In the genomic region with DNA sequence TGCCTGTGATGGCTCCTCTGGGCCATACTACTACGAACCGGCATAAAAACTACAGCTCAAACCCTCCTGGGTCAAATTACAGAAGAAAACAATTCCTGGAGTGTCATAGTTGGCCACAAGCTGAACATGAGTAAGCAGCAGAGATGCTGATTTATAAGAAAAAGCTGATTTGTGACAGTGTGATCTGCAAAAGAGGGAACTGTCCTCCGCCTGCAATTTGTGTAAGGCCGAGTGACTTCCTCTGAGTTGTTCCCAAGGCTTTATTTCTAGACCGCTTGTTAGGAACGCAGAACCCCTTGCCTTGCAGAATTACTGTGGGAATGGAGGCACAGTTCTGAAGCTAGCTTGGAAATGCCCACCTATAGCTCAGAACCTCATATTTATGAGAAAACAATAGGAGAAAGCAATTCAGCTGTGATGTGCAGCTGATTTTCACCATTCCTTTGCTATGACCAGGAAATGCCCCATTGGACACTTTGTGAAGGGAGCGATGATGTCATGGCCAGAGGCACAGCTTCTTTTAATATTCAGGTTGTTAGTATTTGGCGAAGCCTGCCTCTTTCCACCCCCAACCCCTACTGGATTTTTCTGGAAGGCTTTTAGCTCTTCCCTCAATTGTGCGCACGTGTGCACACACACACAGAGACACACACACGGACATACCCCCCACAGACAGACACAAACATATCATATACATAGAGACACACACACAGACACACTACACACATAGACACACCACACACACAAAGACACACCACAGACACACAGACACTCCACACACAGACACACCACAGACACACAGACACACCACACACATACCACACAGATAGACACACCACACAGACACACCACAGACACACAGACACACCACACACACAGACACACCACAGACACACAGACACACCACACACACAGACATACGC, we compare ENCODE assay signal across 8 cellular contexts. TPM values are rescaled to one million over a fixed set of nuclear protein-coding genes. Genes with fewer than 3 reads are reported as not detected.
DNase-seq lines count a peak whose midpoint lies in the region; ATAC-seq and TF ChIP-seq lines count a peak whose summit lies in the region.

No MANE protein-coding gene starts in this region.

- no peak for TF ChIP-seq CTCF in astrocyte of the spinal cord (IDR thresholded peaks at IDR 0.05; ENCODE audit: low read depth, low read length)

- H3K4me1 ChIP-seq in mesodermal cell (ENCODE audit: control insufficient read depth, insufficient read depth, low read length, poor library complexity, severe bottlenecking) = peaks cover 38% of the 10 kb centered on the region

- no peak overlapping the region for H3K4me3 ChIP-seq in astrocyte of the spinal cord (ENCODE audit: low read depth, low read length)
- no peak overlapping the region for H3K4me3 ChIP-seq in mesodermal cell (ENCODE audit: extremely low read depth, insufficient read depth, low read length, poor library complexity, severe bottlenecking)

- ATAC-seq in GM21526 (IDR thresholded peaks at IDR 0.05; ENCODE audit: low FRiP score, unreplicated experiment) (no peak), HG02938 (IDR thresholded peaks at IDR 0.05; ENCODE audit: unreplicated experiment) (no peak), GM18907 (IDR thresholded peaks at IDR 0.05; ENCODE audit: unreplicated experiment) (no peak)

- DNase-seq in Ammon's horn (ENCODE audit: low spot score) (peak; percentile 50), LoVo (ENCODE audit: low spot score) (peak; percentile 52), astrocyte of the spinal cord (ENCODE audit: low read depth, low spot score) (peak; percentile 89), NCI-H2107 (lab: John Stamatoyannopoulos, UW) (no peak)

- H3K27ac ChIP-seq in mesodermal cell (ENCODE audit: low read depth, low read length, severe bottlenecking) = peak overlapping the region; percentile 93

- no peaks in the 10 kb centered on the region for H3K9me3 ChIP-seq in mesodermal cell (ENCODE audit: control insufficient read depth, low read length)

- H3K36me3 ChIP-seq in mesodermal cell (ENCODE audit: control insufficient read depth, insufficient read depth, low read length) = no peaks in the 10 kb centered on the region

- WGBS in mesodermal cell (ENCODE audit: insufficient coverage in 2 of 2), 2 experiments = 77 to 93% methylated on average over 8 to 9 of the region's 12 CpGs

- in situ Hi-C loops in astrocyte of the spinal cord (cut with HindIII; ENCODE audit: low sequenced_read_pairs) = no loop called here

RNA-seq across cellular contexts. Expression of a gene that starts 47.6 kb away (rescaled TPM):
- polyA plus RNA-seq in mesodermal cell (2013, experiment 1 of 2) = 11.9 TPM
- polyA plus RNA-seq in mesodermal cell (2013, experiment 2 of 2) = 8.5 TPM
